In the genomic region with DNA sequence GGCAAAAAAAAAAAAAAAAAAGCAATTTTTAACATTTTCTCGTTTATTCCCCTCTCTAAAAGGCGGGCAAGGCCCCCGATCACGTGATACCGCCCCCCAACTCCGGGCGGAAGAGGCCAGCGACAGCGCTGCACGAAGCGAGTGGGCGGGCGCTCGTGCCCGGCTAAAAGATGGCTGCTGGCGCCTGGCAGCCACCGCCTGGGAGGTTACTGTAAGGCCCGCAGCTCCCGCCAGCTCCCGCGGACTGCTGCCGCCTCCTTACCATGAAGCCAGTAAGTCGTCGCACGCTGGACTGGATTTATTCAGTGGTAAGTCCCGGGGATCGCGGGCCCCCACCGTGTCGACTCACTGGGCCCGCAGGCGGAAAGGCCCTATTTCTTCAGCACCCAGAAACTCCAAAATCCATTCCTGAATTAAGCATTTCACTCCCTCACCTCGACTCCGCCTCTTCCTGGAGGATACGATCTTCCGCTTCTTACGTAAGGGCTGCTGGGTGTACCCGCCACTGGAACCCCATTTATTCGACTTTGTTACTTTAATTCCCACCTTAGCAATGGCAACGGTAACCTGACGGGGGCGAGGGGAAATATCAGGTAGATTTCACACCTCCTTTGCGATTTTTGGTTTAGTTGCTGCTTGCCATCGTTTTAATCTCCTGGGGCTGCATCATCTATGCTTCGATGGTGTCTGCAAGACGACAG, we compare ENCODE assay signal across 1 cellular context.
TF ChIP-seq lines count a peak whose summit lies in the region.

A gene with protein sequence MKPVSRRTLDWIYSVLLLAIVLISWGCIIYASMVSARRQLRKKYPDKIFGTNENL (plus strand): TSS at position 156 of the 701 bp plus-strand sequence. CDS start 108 bp downstream, at position 264.
A gene (minus strand): TSS at position 415 of the 701 bp plus-strand sequence. CDS start 150 bp downstream, at position 265.

TF ChIP-seq in HepG2, 621 proteins besides CTCF, POLR2A, EP300 and RAD21 (continued from another document and continues in another):
- TF ChIP-seq SIN3B (IDR thresholded peaks at IDR 0.05; ENCODE audit: low read length): no peak
- TF ChIP-seq, protein P1, sequence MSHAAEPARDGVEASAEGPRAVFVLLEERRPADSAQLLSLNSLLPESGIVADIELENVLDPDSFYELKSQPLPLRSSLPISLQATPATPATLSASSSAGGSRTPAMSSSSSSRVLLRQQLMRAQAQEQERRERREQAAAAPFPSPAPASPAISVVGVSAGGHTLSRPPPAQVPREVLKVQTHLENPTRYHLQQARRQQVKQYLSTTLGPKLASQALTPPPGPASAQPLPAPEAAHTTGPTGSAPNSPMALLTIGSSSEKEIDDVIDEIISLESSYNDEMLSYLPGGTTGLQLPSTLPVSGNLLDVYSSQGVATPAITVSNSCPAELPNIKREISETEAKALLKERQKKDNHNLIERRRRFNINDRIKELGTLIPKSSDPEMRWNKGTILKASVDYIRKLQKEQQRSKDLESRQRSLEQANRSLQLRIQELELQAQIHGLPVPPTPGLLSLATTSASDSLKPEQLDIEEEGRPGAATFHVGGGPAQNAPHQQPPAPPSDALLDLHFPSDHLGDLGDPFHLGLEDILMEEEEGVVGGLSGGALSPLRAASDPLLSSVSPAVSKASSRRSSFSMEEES (CRISPR knock-in tag; IDR thresholded peaks at IDR 0.05): peak; percentile 67
- TF ChIP-seq, protein P2, sequence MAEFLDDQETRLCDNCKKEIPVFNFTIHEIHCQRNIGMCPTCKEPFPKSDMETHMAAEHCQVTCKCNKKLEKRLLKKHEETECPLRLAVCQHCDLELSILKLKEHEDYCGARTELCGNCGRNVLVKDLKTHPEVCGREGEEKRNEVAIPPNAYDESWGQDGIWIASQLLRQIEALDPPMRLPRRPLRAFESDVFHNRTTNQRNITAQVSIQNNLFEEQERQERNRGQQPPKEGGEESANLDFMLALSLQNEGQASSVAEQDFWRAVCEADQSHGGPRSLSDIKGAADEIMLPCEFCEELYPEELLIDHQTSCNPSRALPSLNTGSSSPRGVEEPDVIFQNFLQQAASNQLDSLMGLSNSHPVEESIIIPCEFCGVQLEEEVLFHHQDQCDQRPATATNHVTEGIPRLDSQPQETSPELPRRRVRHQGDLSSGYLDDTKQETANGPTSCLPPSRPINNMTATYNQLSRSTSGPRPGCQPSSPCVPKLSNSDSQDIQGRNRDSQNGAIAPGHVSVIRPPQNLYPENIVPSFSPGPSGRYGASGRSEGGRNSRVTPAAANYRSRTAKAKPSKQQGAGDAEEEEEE (CRISPR knock-in tag; IDR thresholded peaks at IDR 0.05; ENCODE audit: borderline replicate concordance): 0 out of 2 replicates have a peak, but pooled peaks have one; percentile 37
- no peak for TF ChIP-seq ZNF121 (CRISPR knock-in tag; IDR thresholded peaks at IDR 0.05)
- TF ChIP-seq SRF (IDR thresholded peaks at IDR 0.05; ENCODE audit: low read depth, low read length): no peak
- TF ChIP-seq, protein P3, sequence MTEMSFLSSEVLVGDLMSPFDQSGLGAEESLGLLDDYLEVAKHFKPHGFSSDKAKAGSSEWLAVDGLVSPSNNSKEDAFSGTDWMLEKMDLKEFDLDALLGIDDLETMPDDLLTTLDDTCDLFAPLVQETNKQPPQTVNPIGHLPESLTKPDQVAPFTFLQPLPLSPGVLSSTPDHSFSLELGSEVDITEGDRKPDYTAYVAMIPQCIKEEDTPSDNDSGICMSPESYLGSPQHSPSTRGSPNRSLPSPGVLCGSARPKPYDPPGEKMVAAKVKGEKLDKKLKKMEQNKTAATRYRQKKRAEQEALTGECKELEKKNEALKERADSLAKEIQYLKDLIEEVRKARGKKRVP (CRISPR knock-in tag; IDR thresholded peaks at IDR 0.05): 0 out of 4 replicates have a peak, but pooled peaks of 1 of the 2 experiments have one; percentile 42
- TF ChIP-seq HOXA5 (CRISPR knock-in tag; IDR thresholded peaks at IDR 0.05): peak; percentile 84; the same call in 1 of the 2 replicates
- TF ChIP-seq, protein P4, sequence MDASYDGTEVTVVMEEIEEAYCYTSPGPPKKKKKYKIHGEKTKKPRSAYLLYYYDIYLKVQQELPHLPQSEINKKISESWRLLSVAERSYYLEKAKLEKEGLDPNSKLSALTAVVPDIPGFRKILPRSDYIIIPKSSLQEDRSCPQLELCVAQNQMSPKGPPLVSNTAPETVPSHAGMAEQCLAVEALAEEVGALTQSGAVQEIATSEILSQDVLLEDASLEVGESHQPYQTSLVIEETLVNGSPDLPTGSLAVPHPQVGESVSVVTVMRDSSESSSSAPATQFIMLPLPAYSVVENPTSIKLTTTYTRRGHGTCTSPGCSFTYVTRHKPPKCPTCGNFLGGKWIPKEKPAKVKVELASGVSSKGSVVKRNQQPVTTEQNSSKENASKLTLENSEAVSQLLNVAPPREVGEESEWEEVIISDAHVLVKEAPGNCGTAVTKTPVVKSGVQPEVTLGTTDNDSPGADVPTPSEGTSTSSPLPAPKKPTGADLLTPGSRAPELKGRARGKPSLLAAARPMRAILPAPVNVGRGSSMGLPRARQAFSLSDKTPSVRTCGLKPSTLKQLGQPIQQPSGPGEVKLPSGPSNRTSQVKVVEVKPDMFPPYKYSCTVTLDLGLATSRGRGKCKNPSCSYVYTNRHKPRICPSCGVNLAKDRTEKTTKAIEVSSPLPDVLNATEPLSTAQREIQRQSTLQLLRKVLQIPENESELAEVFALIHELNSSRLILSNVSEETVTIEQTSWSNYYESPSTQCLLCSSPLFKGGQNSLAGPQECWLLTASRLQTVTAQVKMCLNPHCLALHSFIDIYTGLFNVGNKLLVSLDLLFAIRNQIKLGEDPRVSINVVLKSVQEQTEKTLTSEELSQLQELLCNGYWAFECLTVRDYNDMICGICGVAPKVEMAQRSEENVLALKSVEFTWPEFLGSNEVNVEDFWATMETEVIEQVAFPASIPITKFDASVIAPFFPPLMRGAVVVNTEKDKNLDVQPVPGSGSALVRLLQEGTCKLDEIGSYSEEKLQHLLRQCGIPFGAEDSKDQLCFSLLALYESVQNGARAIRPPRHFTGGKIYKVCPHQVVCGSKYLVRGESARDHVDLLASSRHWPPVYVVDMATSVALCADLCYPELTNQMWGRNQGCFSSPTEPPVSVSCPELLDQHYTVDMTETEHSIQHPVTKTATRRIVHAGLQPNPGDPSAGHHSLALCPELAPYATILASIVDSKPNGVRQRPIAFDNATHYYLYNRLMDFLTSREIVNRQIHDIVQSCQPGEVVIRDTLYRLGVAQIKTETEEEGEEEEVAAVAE (CRISPR knock-in tag; IDR thresholded peaks at IDR 0.05; ENCODE audit: borderline replicate concordance): 0 out of 2 replicates have a peak, but pooled peaks have one; percentile 68
- TF ChIP-seq, protein P5, sequence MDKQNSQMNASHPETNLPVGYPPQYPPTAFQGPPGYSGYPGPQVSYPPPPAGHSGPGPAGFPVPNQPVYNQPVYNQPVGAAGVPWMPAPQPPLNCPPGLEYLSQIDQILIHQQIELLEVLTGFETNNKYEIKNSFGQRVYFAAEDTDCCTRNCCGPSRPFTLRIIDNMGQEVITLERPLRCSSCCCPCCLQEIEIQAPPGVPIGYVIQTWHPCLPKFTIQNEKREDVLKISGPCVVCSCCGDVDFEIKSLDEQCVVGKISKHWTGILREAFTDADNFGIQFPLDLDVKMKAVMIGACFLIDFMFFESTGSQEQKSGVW (CRISPR knock-in tag; IDR thresholded peaks at IDR 0.05; ENCODE audit: borderline replicate concordance): no peak
- TF ChIP-seq MTA1 (CRISPR knock-in tag; IDR thresholded peaks at IDR 0.05; ENCODE audit: borderline replicate concordance): no peak
- TF ChIP-seq, protein P6, sequence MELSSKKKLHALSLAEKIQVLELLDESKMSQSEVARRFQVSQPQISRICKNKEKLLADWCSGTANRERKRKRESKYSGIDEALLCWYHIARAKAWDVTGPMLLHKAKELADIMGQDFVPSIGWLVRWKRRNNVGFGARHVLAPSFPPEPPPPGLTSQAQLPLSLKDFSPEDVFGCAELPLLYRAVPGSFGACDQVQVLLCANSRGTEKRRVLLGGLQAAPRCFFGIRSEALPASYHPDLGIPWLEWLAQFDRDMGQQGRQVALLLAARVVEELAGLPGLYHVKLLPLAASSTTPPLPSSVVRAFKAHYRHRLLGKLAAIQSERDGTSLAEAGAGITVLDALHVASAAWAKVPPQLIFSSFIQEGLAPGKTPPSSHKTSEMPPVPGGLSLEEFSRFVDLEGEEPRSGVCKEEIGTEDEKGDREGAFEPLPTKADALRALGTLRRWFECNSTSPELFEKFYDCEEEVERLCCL (CRISPR knock-in tag; IDR thresholded peaks at IDR 0.05; ENCODE audit: borderline replicate concordance): peak; percentile 61; the same call in 1 of the 2 replicates
- TF ChIP-seq, protein P7, sequence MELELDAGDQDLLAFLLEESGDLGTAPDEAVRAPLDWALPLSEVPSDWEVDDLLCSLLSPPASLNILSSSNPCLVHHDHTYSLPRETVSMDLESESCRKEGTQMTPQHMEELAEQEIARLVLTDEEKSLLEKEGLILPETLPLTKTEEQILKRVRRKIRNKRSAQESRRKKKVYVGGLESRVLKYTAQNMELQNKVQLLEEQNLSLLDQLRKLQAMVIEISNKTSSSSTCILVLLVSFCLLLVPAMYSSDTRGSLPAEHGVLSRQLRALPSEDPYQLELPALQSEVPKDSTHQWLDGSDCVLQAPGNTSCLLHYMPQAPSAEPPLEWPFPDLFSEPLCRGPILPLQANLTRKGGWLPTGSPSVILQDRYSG (CRISPR knock-in tag; IDR thresholded peaks at IDR 0.05): no peak
- no peak for TF ChIP-seq U2AF1 (optimal IDR thresholded peaks at IDR 0.05; ENCODE audit: low read depth, low read length)
- TF ChIP-seq, protein P8, sequence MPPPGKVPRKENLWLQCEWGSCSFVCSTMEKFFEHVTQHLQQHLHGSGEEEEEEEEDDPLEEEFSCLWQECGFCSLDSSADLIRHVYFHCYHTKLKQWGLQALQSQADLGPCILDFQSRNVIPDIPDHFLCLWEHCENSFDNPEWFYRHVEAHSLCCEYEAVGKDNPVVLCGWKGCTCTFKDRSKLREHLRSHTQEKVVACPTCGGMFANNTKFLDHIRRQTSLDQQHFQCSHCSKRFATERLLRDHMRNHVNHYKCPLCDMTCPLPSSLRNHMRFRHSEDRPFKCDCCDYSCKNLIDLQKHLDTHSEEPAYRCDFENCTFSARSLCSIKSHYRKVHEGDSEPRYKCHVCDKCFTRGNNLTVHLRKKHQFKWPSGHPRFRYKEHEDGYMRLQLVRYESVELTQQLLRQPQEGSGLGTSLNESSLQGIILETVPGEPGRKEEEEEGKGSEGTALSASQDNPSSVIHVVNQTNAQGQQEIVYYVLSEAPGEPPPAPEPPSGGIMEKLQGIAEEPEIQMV (CRISPR knock-in tag; IDR thresholded peaks at IDR 0.05; ENCODE audit: low read depth): no peak
- no peak for TF ChIP-seq NR2F1 (CRISPR knock-in tag; IDR thresholded peaks at IDR 0.05)
- TF ChIP-seq, protein P9, sequence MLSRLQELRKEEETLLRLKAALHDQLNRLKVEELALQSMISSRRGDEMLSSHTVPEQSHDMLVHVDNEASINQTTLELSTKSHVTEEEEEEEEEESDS (CRISPR knock-in tag; IDR thresholded peaks at IDR 0.05; ENCODE audit: borderline replicate concordance): no peak
- TF ChIP-seq, protein P10, sequence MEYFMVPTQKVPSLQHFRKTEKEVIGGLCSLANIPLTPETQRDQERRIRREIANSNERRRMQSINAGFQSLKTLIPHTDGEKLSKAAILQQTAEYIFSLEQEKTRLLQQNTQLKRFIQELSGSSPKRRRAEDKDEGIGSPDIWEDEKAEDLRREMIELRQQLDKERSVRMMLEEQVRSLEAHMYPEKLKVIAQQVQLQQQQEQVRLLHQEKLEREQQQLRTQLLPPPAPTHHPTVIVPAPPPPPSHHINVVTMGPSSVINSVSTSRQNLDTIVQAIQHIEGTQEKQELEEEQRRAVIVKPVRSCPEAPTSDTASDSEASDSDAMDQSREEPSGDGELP (IDR thresholded peaks at IDR 0.05; ENCODE audit: borderline replicate concordance, low read depth): no peak
- no peak; the same call in 1 of the 2 replicates for TF ChIP-seq SNAPC2 (CRISPR knock-in tag; IDR thresholded peaks at IDR 0.05)
- TF ChIP-seq, protein P11, sequence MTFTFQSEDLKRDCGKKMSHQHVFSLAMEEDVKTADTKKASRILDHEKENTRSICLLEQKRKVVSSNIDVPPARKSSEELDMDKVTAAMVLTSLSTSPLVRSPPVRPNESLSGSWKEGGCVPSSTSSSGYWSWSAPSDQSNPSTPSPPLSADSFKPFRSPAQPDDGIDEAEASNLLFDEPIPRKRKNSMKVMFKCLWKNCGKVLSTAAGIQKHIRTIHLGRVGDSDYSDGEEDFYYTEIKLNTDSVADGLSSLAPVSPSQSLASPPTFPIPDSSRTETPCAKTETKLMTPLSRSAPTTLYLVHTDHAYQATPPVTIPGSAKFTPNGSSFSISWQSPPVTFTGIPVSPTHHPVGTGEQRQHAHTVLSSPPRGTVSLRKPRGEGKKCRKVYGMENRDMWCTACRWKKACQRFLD (CRISPR knock-in tag; IDR thresholded peaks at IDR 0.05; ENCODE audit: borderline replicate concordance): no peak; the same call in 1 of the 2 replicates
- TF ChIP-seq ZNF749 (CRISPR knock-in tag; IDR thresholded peaks at IDR 0.05; ENCODE audit: borderline replicate concordance): no peak
- TF ChIP-seq, protein P12, sequence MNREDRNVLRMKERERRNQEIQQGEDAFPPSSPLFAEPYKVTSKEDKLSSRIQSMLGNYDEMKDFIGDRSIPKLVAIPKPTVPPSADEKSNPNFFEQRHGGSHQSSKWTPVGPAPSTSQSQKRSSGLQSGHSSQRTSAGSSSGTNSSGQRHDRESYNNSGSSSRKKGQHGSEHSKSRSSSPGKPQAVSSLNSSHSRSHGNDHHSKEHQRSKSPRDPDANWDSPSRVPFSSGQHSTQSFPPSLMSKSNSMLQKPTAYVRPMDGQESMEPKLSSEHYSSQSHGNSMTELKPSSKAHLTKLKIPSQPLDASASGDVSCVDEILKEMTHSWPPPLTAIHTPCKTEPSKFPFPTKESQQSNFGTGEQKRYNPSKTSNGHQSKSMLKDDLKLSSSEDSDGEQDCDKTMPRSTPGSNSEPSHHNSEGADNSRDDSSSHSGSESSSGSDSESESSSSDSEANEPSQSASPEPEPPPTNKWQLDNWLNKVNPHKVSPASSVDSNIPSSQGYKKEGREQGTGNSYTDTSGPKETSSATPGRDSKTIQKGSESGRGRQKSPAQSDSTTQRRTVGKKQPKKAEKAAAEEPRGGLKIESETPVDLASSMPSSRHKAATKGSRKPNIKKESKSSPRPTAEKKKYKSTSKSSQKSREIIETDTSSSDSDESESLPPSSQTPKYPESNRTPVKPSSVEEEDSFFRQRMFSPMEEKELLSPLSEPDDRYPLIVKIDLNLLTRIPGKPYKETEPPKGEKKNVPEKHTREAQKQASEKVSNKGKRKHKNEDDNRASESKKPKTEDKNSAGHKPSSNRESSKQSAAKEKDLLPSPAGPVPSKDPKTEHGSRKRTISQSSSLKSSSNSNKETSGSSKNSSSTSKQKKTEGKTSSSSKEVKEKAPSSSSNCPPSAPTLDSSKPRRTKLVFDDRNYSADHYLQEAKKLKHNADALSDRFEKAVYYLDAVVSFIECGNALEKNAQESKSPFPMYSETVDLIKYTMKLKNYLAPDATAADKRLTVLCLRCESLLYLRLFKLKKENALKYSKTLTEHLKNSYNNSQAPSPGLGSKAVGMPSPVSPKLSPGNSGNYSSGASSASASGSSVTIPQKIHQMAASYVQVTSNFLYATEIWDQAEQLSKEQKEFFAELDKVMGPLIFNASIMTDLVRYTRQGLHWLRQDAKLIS (CRISPR knock-in tag; IDR thresholded peaks at IDR 0.05): no peak
- TF ChIP-seq CENPT (CRISPR knock-in tag; IDR thresholded peaks at IDR 0.05; ENCODE audit: low read depth): no peak
- TF ChIP-seq ZBTB8A (CRISPR knock-in tag; IDR thresholded peaks at IDR 0.05; ENCODE audit: borderline replicate concordance, low read depth): no peak
- peak; percentile 92 for TF ChIP-seq RBM39 (IDR thresholded peaks at IDR 0.05; ENCODE audit: low read depth, low read length, poor library complexity, severe bottlenecking)
- TF ChIP-seq HMG20A (CRISPR knock-in tag; IDR thresholded peaks at IDR 0.05; ENCODE audit: borderline replicate concordance): no peak
- peak; percentile 61 for TF ChIP-seq GABPA (IDR thresholded peaks at IDR 0.05; ENCODE audit: low read depth, low read length)
- peak; percentile 87 for TF ChIP-seq GABPA (CRISPR knock-in tag; IDR thresholded peaks at IDR 0.05; ENCODE audit: low read depth)
- no peak for TF ChIP-seq HNF4G (IDR thresholded peaks at IDR 0.05; ENCODE audit: borderline replicate concordance, low read depth, low read length)
- TF ChIP-seq HNF4G (CRISPR knock-in tag; IDR thresholded peaks at IDR 0.05; ENCODE audit: borderline replicate concordance, low read depth): no peak; the same call in 1 of the 2 replicates
- TF ChIP-seq ZNF629 (CRISPR knock-in tag; conservative IDR thresholded peaks at IDR 0.05): no peak
- TF ChIP-seq SMYD3 (CRISPR knock-in tag; IDR thresholded peaks at IDR 0.05): no peak
